37 cellular contexts compared by ENCODE assay signal in genomic region chr1:221411283-221411682, GRCh38.
"Had no signal": no experiment of that assay in that cellular context is flagged by ENCODE, and none has a peak within 500 bp of the region (broad histone marks: within the 10 kb centered on the region; RNA-seq: fewer than 3 reads in every experiment).

No MANE protein-coding gene starts in this region.

- H3K27ac ChIP-seq: brain microvascular endothelial cell, KMS-11, PC-9, RWPE1, SJCRH30, SK-N-MC, WERI-Rb-1 had no signal

- H3K36me3 Mint-ChIP-seq: activated naive CD8-positive, alpha-beta T cell treated with anti-CD3 and anti-CD28 coated beads for 36 hours had no signal

- H3K4me1 Mint-ChIP-seq: activated CD4-positive, alpha-beta T cell treated with anti-CD3 and anti-CD28 coated beads, Interleukin-2, amount 10 ng/mL, durations not matched to agents 24 days and 14 days; activated naive CD8-positive, alpha-beta T cell treated with anti-CD3 and anti-CD28 coated beads for 36 hours; activated T-helper 17 cell treated with anti-CD3 and anti-CD28 coated beads, Interleukin-2, amount 50 U/mL, for 72 hours had no signal

- ATAC-seq: activated CD8-positive, alpha-beta T cell treated with anti-CD3 and anti-CD28 coated beads for 36 hours; activated T-cell treated with anti-CD3 and anti-CD28 coated beads, Interleukin-2, amount 50 U/mL, for 72 hours; activated T-helper 17 cell treated with anti-CD3 and anti-CD28 coated beads, Interleukin-2, amount 50 U/mL, for 72 hours; Right ventricle myocardium inferior had no signal

- H3K36me3 ChIP-seq: brain microvascular endothelial cell, SJCRH30, WERI-Rb-1 had no signal

- H3K9ac ChIP-seq: KMS-11 had no signal

- H3K4me2 ChIP-seq: KMS-11, PC-9 had no signal

- DNase-seq: activated CD4-positive, alpha-beta T cell treated with anti-CD3 and anti-CD28 coated beads for 1 hour; activated CD4-positive, alpha-beta T cell treated with anti-CD3 and anti-CD28 coated beads, Interleukin-2, amount 10 ng/mL, durations not matched to agents 24 days and 14 days; activated CD4-positive, alpha-beta T cell treated with anti-CD3 and anti-CD28 coated beads, Interleukin-2, amount 50 U/mL, for 4 hours; activated CD4-positive, CD25-positive, alpha-beta regulatory T cell; activated CD8-positive, alpha-beta T cell treated with anti-CD3 and anti-CD28 coated beads for 36 hours; activated effector memory CD4-positive, alpha-beta T cell treated with anti-CD3 and anti-CD28 coated beads, Interleukin-2, amount 50 U/mL, for 16 hours; activated naive CD4-positive, alpha-beta T cell; activated naive CD4-positive, alpha-beta T cell treated with anti-CD3 and anti-CD28 coated beads, Interleukin-2, amount 50 U/mL, for 16 hours; activated naive CD8-positive, alpha-beta T cell treated with anti-CD3 and anti-CD28 coated beads for 36 hours; activated T-cell treated with anti-CD3 and anti-CD28 coated beads, Interleukin-2, amount 50 U/mL, for 1 hour; activated T-cell treated with anti-CD3 and anti-CD28 coated beads, Interleukin-2, amount 50 U/mL, for 72 hours; amniotic stem cell; aorta; brain microvascular endothelial cell; central memory CD4-positive, alpha-beta T cell; MM.1S; MV-4-11; NCI-H1092; NCI-H146; NCI-H187; NCI-H2029 treated with DMSO at 0.1 percent for 48 hours; NCI-H2107; NCI-H2171; NCI-H2227 treated with DMSO at 0.1 percent for 48 hours; NCI-H446; NCI-H510A treated with DMSO at 0.1 percent for 48 hours; NCI-H526 treated with DMSO at 0.1 percent for 48 hours; PC-9; SJCRH30; T1000; WERI-Rb-1 had no signal

- H3K4me1 ChIP-seq: SJCRH30 had no signal

- H3K4me3 Mint-ChIP-seq: activated CD4-positive, alpha-beta T cell treated with anti-CD3 and anti-CD28 coated beads, Interleukin-2, amount 10 ng/mL, durations not matched to agents 24 days and 14 days; activated CD8-positive, alpha-beta T cell treated with anti-CD3 and anti-CD28 coated beads for 36 hours; activated naive CD8-positive, alpha-beta T cell treated with anti-CD3 and anti-CD28 coated beads for 36 hours; activated T-cell treated with anti-CD3 and anti-CD28 coated beads, Interleukin-2, amount 50 U/mL, for 72 hours; activated T-helper 17 cell treated with anti-CD3 and anti-CD28 coated beads, Interleukin-2, amount 50 U/mL, for 72 hours had no signal

- H2AFZ ChIP-seq: PC-9 had no signal

- FAIRE-seq: RCC 7860 had no signal

- H3K27ac Mint-ChIP-seq: activated CD4-positive, alpha-beta T cell treated with anti-CD3 and anti-CD28 coated beads, Interleukin-2, amount 10 ng/mL, durations not matched to agents 24 days and 14 days; activated CD8-positive, alpha-beta T cell treated with anti-CD3 and anti-CD28 coated beads for 36 hours; activated naive CD8-positive, alpha-beta T cell treated with anti-CD3 and anti-CD28 coated beads for 36 hours; activated T-cell treated with anti-CD3 and anti-CD28 coated beads, Interleukin-2, amount 50 U/mL, for 72 hours; activated T-helper 17 cell treated with anti-CD3 and anti-CD28 coated beads, Interleukin-2, amount 50 U/mL, for 72 hours had no signal

- H3K9me3 Mint-ChIP-seq: activated CD4-positive, alpha-beta T cell treated with anti-CD3 and anti-CD28 coated beads, Interleukin-2, amount 10 ng/mL, durations not matched to agents 24 days and 14 days; activated CD8-positive, alpha-beta T cell treated with anti-CD3 and anti-CD28 coated beads for 36 hours; activated naive CD8-positive, alpha-beta T cell treated with anti-CD3 and anti-CD28 coated beads for 36 hours; activated T-cell treated with anti-CD3 and anti-CD28 coated beads, Interleukin-2, amount 50 U/mL, for 72 hours; activated T-helper 17 cell treated with anti-CD3 and anti-CD28 coated beads, Interleukin-2, amount 50 U/mL, for 72 hours had no signal

- H3K27me3 ChIP-seq: brain microvascular endothelial cell, SJCRH30 had no signal

- H3K4me3 ChIP-seq: PC-9, SJCRH30, SK-N-MC had no signal

- H3K9me3 ChIP-seq: SJCRH30 had no signal
